22 cellular contexts compared by ENCODE assay signal in genomic region chr12:121159467-121160307, GRCh38. TPM values are rescaled to one million over a fixed set of nuclear protein-coding genes. Genes with fewer than 3 reads are reported as not detected.
DNase-seq lines count a peak whose midpoint lies in the region; ATAC-seq lines count a peak whose summit lies in the region.
"Had no signal": no experiment of that assay in that cellular context is flagged by ENCODE, and none has a peak within 500 bp of the region (broad histone marks: within the 10 kb centered on the region; RNA-seq: fewer than 3 reads in every experiment).

No MANE protein-coding gene starts in this region.

- 0 out of 2 replicates have a peak, but pooled peaks cover 3% of the 10 kb centered on the region for H3K4me1 ChIP-seq in SJCRH30
- H3K4me1 ChIP-seq: parathyroid adenoma had no signal

- H3K27ac ChIP-seq in SJCRH30, result no peak overlapping the region
- H3K27ac ChIP-seq: parathyroid adenoma, skin epidermis had no signal

- peaks cover 27 to 35% of the 10 kb centered on the region in 2 donors for H3K4me1 Mint-ChIP-seq in natural killer cell treated with Interleukin-12 subunit alpha and Interleukin-12 subunit beta and Interleukin-15 and Interleukin-18, amount 100 ng/mL, for 72 hours (ENCODE audit: low read depth in 2 of 2)

- H3K4me3 ChIP-seq in SJCRH30, result no peak overlapping the region
- H3K4me3 ChIP-seq: skin epidermis had no signal

- H3K27ac Mint-ChIP-seq in natural killer cell treated with Interleukin-12 subunit alpha and Interleukin-12 subunit beta and Interleukin-15 and Interleukin-18, amount 100 ng/mL, for 72 hours, result peak overlapping the region; percentile 86 to 97
- H3K27ac Mint-ChIP-seq: activated naive CD8-positive, alpha-beta T cell treated with anti-CD3 and anti-CD28 coated beads, Interleukin-2, amount 10 ng/mL, durations not matched to agents 7 days and 5 days; CD4-positive, alpha-beta T cell; T-helper 1 cell treated with Interleukin-12 subunit alpha and Interleukin-12 subunit beta and Interleukin-4 antibody, amounts not matched to agents 30 μg/mL and 1 μg/mL, for 36 hours had no signal

- DNase-seq in SKM-1 treated with dmso at 0.1 percent for 144 hours (lab: John Stamatoyannopoulos, UW; ENCODE audit: unreplicated experiment) (peak; percentile 18), SKM-1 (lab: John Stamatoyannopoulos, UW; ENCODE audit: unreplicated experiment) (no peak), SJCRH30 (peak; percentile 17 to 50), DMS53 treated with DMSO at 0.1 percent for 48 hours (lab: John Stamatoyannopoulos, UW; ENCODE audit: unreplicated experiment) (no peak), AML-193 (lab: John Stamatoyannopoulos, UW) (no peak)
- no peak for DNase-seq in natural killer cell treated with Interleukin-12 subunit alpha and Interleukin-12 subunit beta and Interleukin-15 and Interleukin-18, amount 100 ng/mL, for 72 hours (ENCODE audit: low spot score)
- DNase-seq: 8988T; activated CD4-positive, CD25-positive, alpha-beta regulatory T cell treated with anti-CD3 and anti-CD28 coated beads, Interleukin-2, amount 50 U/mL, for 72 hours; activated naive CD8-positive, alpha-beta T cell treated with anti-CD3 and anti-CD28 coated beads, Interleukin-2, amount 10 ng/mL, durations not matched to agents 7 days and 5 days; CD4-positive, alpha-beta T cell; effector memory CD8-positive, alpha-beta T cell; GOT3; left cardiac atrium; NCI-H1048; NCI-H2171; NCI-H748 treated with DMSO at 0.1 percent for 48 hours; trophoblast cell had no signal

- peak; percentile 57 for ATAC-seq in GM21529 (IDR thresholded peaks at IDR 0.05; ENCODE audit: unreplicated experiment)
- ATAC-seq in natural killer cell treated with Interleukin-12 subunit alpha and Interleukin-12 subunit beta and Interleukin-15 and Interleukin-18, amount 100 ng/mL, for 72 hours, result peak; percentile 91 to 92
- no peak for ATAC-seq in GM21528 (IDR thresholded peaks at IDR 0.05; ENCODE audit: low FRiP score, unreplicated experiment)
- ATAC-seq: effector memory CD8-positive, alpha-beta T cell had no signal

- H3K27me3 Mint-ChIP-seq in natural killer cell treated with Interleukin-12 subunit alpha and Interleukin-12 subunit beta and Interleukin-15 and Interleukin-18, amount 100 ng/mL, for 72 hours, result no peaks in the 10 kb centered on the region
- H3K27me3 Mint-ChIP-seq: activated naive CD8-positive, alpha-beta T cell treated with anti-CD3 and anti-CD28 coated beads, Interleukin-2, amount 10 ng/mL, durations not matched to agents 7 days and 5 days; CD4-positive, alpha-beta T cell; effector memory CD8-positive, alpha-beta T cell had no signal

- H3K9me3 Mint-ChIP-seq in natural killer cell treated with Interleukin-12 subunit alpha and Interleukin-12 subunit beta and Interleukin-15 and Interleukin-18, amount 100 ng/mL, for 72 hours, result peaks cover 4% of the 10 kb centered on the region
- H3K9me3 Mint-ChIP-seq: CD4-positive, alpha-beta T cell; effector memory CD8-positive, alpha-beta T cell had no signal

- H3K36me3 ChIP-seq in SJCRH30, result no peaks in the 10 kb centered on the region

- H3K27me3 ChIP-seq in SJCRH30, result no peaks in the 10 kb centered on the region

- peak overlapping the region; percentile 84 for H3K4me3 Mint-ChIP-seq in natural killer cell treated with Interleukin-12 subunit alpha and Interleukin-12 subunit beta and Interleukin-15 and Interleukin-18, amount 100 ng/mL, for 72 hours
- H3K4me3 Mint-ChIP-seq: activated naive CD8-positive, alpha-beta T cell treated with anti-CD3 and anti-CD28 coated beads, Interleukin-2, amount 10 ng/mL, durations not matched to agents 7 days and 5 days; CD4-positive, alpha-beta T cell; effector memory CD8-positive, alpha-beta T cell; T-helper 1 cell treated with Interleukin-12 subunit alpha and Interleukin-12 subunit beta and Interleukin-4 antibody, amounts not matched to agents 30 μg/mL and 1 μg/mL, for 36 hours had no signal

- peaks cover 22% of the 10 kb centered on the region for H3K36me3 Mint-ChIP-seq in natural killer cell treated with Interleukin-12 subunit alpha and Interleukin-12 subunit beta and Interleukin-15 and Interleukin-18, amount 100 ng/mL, for 72 hours

- no peaks in the 10 kb centered on the region; the same call in 1 of the 2 replicates for H3K9me3 ChIP-seq in SJCRH30 (replicated peaks)

RNA-seq across cellular contexts. Expression of gene P2RX7, which starts 27.0 kb away (rescaled TPM):
- total RNA-seq in SJCRH30 (2014; rRNA removed; shearing (Covaris generic)), result 1.3 and 2.5 TPM in 2 replicates
- 10 to 100 TPM; 20.2 to 46.6 TPM for total RNA-seq in natural killer cell treated with Interleukin-12 subunit alpha and Interleukin-12 subunit beta and Interleukin-15 and Interleukin-18, amount 100 ng/mL, for 72 hours

RNA-seq across cellular contexts. Expression of gene P2RX4, which starts 50.2 kb away (rescaled TPM):
- total RNA-seq in SJCRH30 (2014; rRNA removed; shearing (Covaris generic)), result 5.7 and 6.1 TPM in 2 replicates
- total RNA-seq in natural killer cell treated with Interleukin-12 subunit alpha and Interleukin-12 subunit beta and Interleukin-15 and Interleukin-18, amount 100 ng/mL, for 72 hours, result 10 to 100 TPM; 39.8 to 46.6 TPM

Comparison
In these comparisons a context has a peak if more than half of its experiments do, and no peak if none do; other contexts are left out.
1. DNase-seq: peak in SKM-1 treated with dmso at 0.1 percent for 144 hours (single experiment) and SJCRH30 (2 of 2); none in SKM-1 (single experiment), natural killer cell treated with Interleukin-12 subunit alpha and Interleukin-12 subunit beta and Interleukin-15 and Interleukin-18, amount 100 ng/mL, for 72 hours (single experiment), DMS53 treated with DMSO at 0.1 percent for 48 hours (single experiment) and AML-193 (0 of 2).